In the genomic region with DNA sequence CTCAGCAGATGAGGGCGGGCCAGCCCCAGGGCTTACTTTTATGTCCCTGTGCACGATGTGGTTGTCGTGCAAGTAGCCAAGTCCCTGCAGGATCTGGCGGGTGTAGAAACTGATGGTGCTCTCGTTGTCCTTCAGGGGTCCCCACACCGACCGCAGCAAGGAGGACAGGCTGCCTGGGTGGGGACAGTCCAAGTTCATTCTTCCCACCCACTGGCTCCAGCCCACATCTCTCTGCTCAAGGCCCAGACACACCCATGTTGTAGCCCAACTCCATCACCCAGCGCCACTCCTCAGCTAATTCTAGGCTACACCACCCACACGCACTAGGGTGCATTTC, we compare ENCODE assay signal across 12 cellular contexts. TPM values are rescaled to one million over a fixed set of nuclear protein-coding genes. Genes with fewer than 3 reads are reported as not detected.
DNase-seq lines count a peak whose midpoint lies in the region; ATAC-seq and TF ChIP-seq lines count a peak whose summit lies in the region.
"Had no signal": no experiment of that assay in that cellular context is flagged by ENCODE, and none has a peak within 500 bp of the region (broad histone marks: within the 10 kb centered on the region; RNA-seq: fewer than 3 reads in every experiment).

No MANE protein-coding gene starts in this region.

- no peaks in the 10 kb centered on the region for H3K9me2 ChIP-seq in OCI-LY7 (ENCODE audit: insufficient read depth, low read length)

- peak overlapping the region; percentile 62 for H3K4me3 Mint-ChIP-seq in activated CD4-positive, alpha-beta T cell treated with anti-CD3 and anti-CD28 coated beads for 36 hours
- peak overlapping the region; percentile 65 to 84 for H3K4me3 Mint-ChIP-seq in effector memory CD8-positive, alpha-beta T cell

- TF ChIP-seq CTCF in OCI-LY7 (conservative IDR thresholded peaks at IDR 0.05; ENCODE audit: low read length): no peak
- TF ChIP-seq CTCF in neutrophil (IDR thresholded peaks at IDR 0.05): no peak
- no peak for TF ChIP-seq CTCF in vagina (IDR thresholded peaks at IDR 0.05)

- no peak for DNase-seq in activated CD4-positive, alpha-beta T cell treated with anti-CD3 and anti-CD28 coated beads for 36 hours
- DNase-seq in activated CD4-positive, alpha-beta T cell treated with anti-CD3 and anti-CD28 coated beads, Interleukin-2, amount 50 U/mL, for 4 hours: no peak
- no peak for DNase-seq in OCI-LY7 (ENCODE audit: low spot score)
- no peak for DNase-seq in effector memory CD8-positive, alpha-beta T cell
- no peak for DNase-seq in midbrain (lab: John Stamatoyannopoulos, UW)
- DNase-seq in vagina (ENCODE audit: extremely low spot score in 2 of 2): no peak
- DNase-seq: NCI-H1048, SIG-M5 had no signal

- POLR2A ChIA-PET in activated CD4-positive, alpha-beta T cell treated with anti-CD3 and anti-CD28 coated beads for 36 hours (lab: Charles Lee): no interaction called here
- POLR2A ChIA-PET in OCI-LY7 (lab: Charles Lee): no interaction called here

- no peak overlapping the region for H2AFZ ChIP-seq in OCI-LY7 (ENCODE audit: low read length)

- H3K27me3 ChIP-seq in neutrophil (peaks cover 36% of the 10 kb centered on the region), vagina (no peaks in the 10 kb centered on the region)

- H3K79me2 ChIP-seq in OCI-LY7 (ENCODE audit: insufficient read depth, low read depth, low read length): no peaks in the 10 kb centered on the region

- H4K20me1 ChIP-seq in OCI-LY7 (ENCODE audit: insufficient read depth, low read length): no peaks in the 10 kb centered on the region

- no TSS peak for BruUV-seq in OCI-LY7 (replicated peaks; lab: Mats Ljungman, UMichigan)

- intact Hi-C loops in activated CD4-positive, alpha-beta T cell treated with anti-CD3 and anti-CD28 coated beads for 36 hours (cut with DNase I, micrococcal nuclease): no loop called here
- intact Hi-C loops in OCI-LY7 (cut with micrococcal nuclease; ENCODE audit: unreplicated experiment) (loop anchor here (10.0 kb wide), 1 partner anchor 55 kb away; no protein-coding TSS in a partner anchor), vagina (cut with DNase I) (no loop called here)

- H3K27ac ChIP-seq in OCI-LY7 (ENCODE audit: low read depth, low read length, poor library complexity, severe bottlenecking) (no peak overlapping the region), neutrophil (no peak overlapping the region), vagina (no peak overlapping the region)
- H3K27ac ChIP-seq: epithelial cell of prostate had no signal

- no peaks in the 10 kb centered on the region for H3K9me3 ChIP-seq in OCI-LY7 (ENCODE audit: low read length)
- H3K9me3 ChIP-seq in neutrophil: no peaks in the 10 kb centered on the region
- no peaks in the 10 kb centered on the region for H3K9me3 ChIP-seq in vagina

- no peaks in the 10 kb centered on the region for H3K36me3 ChIP-seq in OCI-LY7 (ENCODE audit: insufficient read depth, low read length)
- peaks cover 6% of the 10 kb centered on the region for H3K36me3 ChIP-seq in neutrophil
- H3K36me3 ChIP-seq in vagina: peaks cover 0 to 89% of the 10 kb centered on the region in 2 donors

- H3K27ac Mint-ChIP-seq in activated CD4-positive, alpha-beta T cell treated with anti-CD3 and anti-CD28 coated beads for 36 hours: peak overlapping the region; percentile 15
- H3K27ac Mint-ChIP-seq in effector memory CD8-positive, alpha-beta T cell: peak overlapping the region in 1 of 2 donors; percentile 74

- H3K4me1 ChIP-seq in OCI-LY7 (ENCODE audit: insufficient read depth, low read length, poor library complexity, severe bottlenecking) (peaks cover 28% of the 10 kb centered on the region), neutrophil (ENCODE audit: control insufficient read depth in 1 of 2, insufficient read depth in 1 of 2, low read depth in 1 of 2, low read length in 1 of 2) (peaks cover 29 to 43% of the 10 kb centered on the region in 2 experiments), vagina (peaks cover 29% of the 10 kb centered on the region)

- H3K27me3 Mint-ChIP-seq in activated CD4-positive, alpha-beta T cell treated with anti-CD3 and anti-CD28 coated beads for 36 hours: no peaks in the 10 kb centered on the region
- H3K27me3 Mint-ChIP-seq in effector memory CD8-positive, alpha-beta T cell: no peaks in the 10 kb centered on the region

- H3K4me1 Mint-ChIP-seq in activated CD4-positive, alpha-beta T cell treated with anti-CD3 and anti-CD28 coated beads for 36 hours: peaks cover 45% of the 10 kb centered on the region
- H3K4me1 Mint-ChIP-seq in effector memory CD8-positive, alpha-beta T cell (ENCODE audit: low read depth in 2 of 2): peaks cover 24 to 61% of the 10 kb centered on the region in 2 donors

- H3K4me2 ChIP-seq in OCI-LY7 (ENCODE audit: low read length): peak overlapping the region; percentile 49; the same call in 1 of the 2 replicates

- TF ChIP-seq POLR2A in vagina (IDR thresholded peaks at IDR 0.05): no peak

- no peak overlapping the region for H3K4me3 ChIP-seq in OCI-LY7 (ENCODE audit: low read depth, low read length, poor library complexity, severe bottlenecking)
- H3K4me3 ChIP-seq in neutrophil (ENCODE audit: low read depth in 1 of 2, low read length in 1 of 2): peak overlapping the region; percentile 64 to 68
- H3K4me3 ChIP-seq in vagina: no peak overlapping the region

- CTCF ChIA-PET in activated CD4-positive, alpha-beta T cell treated with anti-CD3 and anti-CD28 coated beads for 36 hours (lab: Charles Lee): interaction anchor here (0.7 to 3.1 kb wide), 4 partner anchors 9 to 240 kb away, joined by 3 to 16 read pairs (median 4); no protein-coding TSS in a partner anchor
- CTCF ChIA-PET in OCI-LY7 (lab: Charles Lee; ENCODE audit: unreplicated experiment): no interaction called here

- H3K36me3 Mint-ChIP-seq in activated CD4-positive, alpha-beta T cell treated with anti-CD3 and anti-CD28 coated beads for 36 hours (ENCODE audit: low read depth): peaks cover 2% of the 10 kb centered on the region
- H3K36me3 Mint-ChIP-seq in effector memory CD8-positive, alpha-beta T cell (ENCODE audit: insufficient read depth): peaks cover 28% of the 10 kb centered on the region

- ATAC-seq in activated CD4-positive, alpha-beta T cell treated with anti-CD3 and anti-CD28 coated beads for 36 hours: no peak
- no peak for ATAC-seq in effector memory CD8-positive, alpha-beta T cell (replicated peaks)
- no peak for ATAC-seq in HG02870 (IDR thresholded peaks at IDR 0.05; ENCODE audit: unreplicated experiment)

- no peaks in the 10 kb centered on the region for H3K9me3 Mint-ChIP-seq in activated CD4-positive, alpha-beta T cell treated with anti-CD3 and anti-CD28 coated beads for 36 hours (ENCODE audit: low read depth)
- H3K9me3 Mint-ChIP-seq in effector memory CD8-positive, alpha-beta T cell: no peaks in the 10 kb centered on the region

RNA-seq across cellular contexts. Expression of gene MAP3K6, which starts 7.0 kb away (rescaled TPM):
- total RNA-seq in activated CD4-positive, alpha-beta T cell treated with anti-CD3 and anti-CD28 coated beads for 36 hours: 1 to 10 TPM; 6.5 to 8.8 TPM
- 5.9 and 10.0 TPM in 2 replicates for total RNA-seq in OCI-LY7 (2014; rRNA removed; shearing (Covaris generic))
- 8.0 and 11.3 TPM in 2 replicates for total RNA-seq in OCI-LY7 (2022)
- total RNA-seq in vagina: 149 TPM

RNA-seq across cellular contexts. Expression of gene FCN3, which starts 14.8 kb away (rescaled TPM):
- not detected for total RNA-seq in activated CD4-positive, alpha-beta T cell treated with anti-CD3 and anti-CD28 coated beads for 36 hours
- not detected in 2 replicates for total RNA-seq in OCI-LY7 (2014; rRNA removed; shearing (Covaris generic))
- total RNA-seq in OCI-LY7 (2022) (not detected in 2 replicates), vagina (1.7 TPM)
- total RNA-seq: NCI-H460 had no signal

RNA-seq across cellular contexts. Expression of gene SYTL1, which starts 18.0 kb away (rescaled TPM):
- total RNA-seq in activated CD4-positive, alpha-beta T cell treated with anti-CD3 and anti-CD28 coated beads for 36 hours: 10 to 100 TPM; 21.4 to 26.1 TPM
- 67.9 and 117 TPM in 2 replicates for total RNA-seq in OCI-LY7 (2014; rRNA removed; shearing (Covaris generic))
- total RNA-seq in OCI-LY7 (2022) (81.7 and 91.6 TPM in 2 replicates), vagina (56.2 TPM)

RNA-seq across cellular contexts. Expression of gene CD164L2, which starts 23.3 kb away (rescaled TPM):
- not detected for total RNA-seq in activated CD4-positive, alpha-beta T cell treated with anti-CD3 and anti-CD28 coated beads for 36 hours
- total RNA-seq in OCI-LY7 (2014; rRNA removed; shearing (Covaris generic)): 0.13 TPM in 1 of 2 replicates, not detected in the other
- total RNA-seq in OCI-LY7 (2022) (not detected in 2 replicates), vagina (7.6 TPM)
- total RNA-seq: NCI-H460 had no signal

RNA-seq across cellular contexts. Expression of gene GPR3, which starts 32.6 kb away (rescaled TPM):
- 1 to 10 TPM; 1.1 to 1.3 TPM for total RNA-seq in activated CD4-positive, alpha-beta T cell treated with anti-CD3 and anti-CD28 coated beads for 36 hours
- total RNA-seq in OCI-LY7 (2014; rRNA removed; shearing (Covaris generic)): 0.21 and 0.32 TPM in 2 replicates
- total RNA-seq in OCI-LY7 (2022) (0.22 and 0.25 TPM in 2 replicates), vagina (0.74 TPM)

Comparison
In these comparisons a context has a peak if more than half of its experiments do, and no peak if none do; other contexts are left out.
1. H3K4me3 ChIP-seq: peak in neutrophil (2 of 2); none in OCI-LY7 (single experiment) and vagina (0 of 2).
2. RNA of gene MAP3K6, which starts 7.0 kb away (total RNA-seq): 149 TPM in vagina (single experiment); 6.5 to 8.8 TPM in activated CD4-positive, alpha-beta T cell treated with anti-CD3 and anti-CD28 coated beads for 36 hours and 5.9 to 11.3 TPM in OCI-LY7; every median in the first group is over 10 times any median in the second.